ENCODE assay signal across 1 cellular context in the genomic region with DNA sequence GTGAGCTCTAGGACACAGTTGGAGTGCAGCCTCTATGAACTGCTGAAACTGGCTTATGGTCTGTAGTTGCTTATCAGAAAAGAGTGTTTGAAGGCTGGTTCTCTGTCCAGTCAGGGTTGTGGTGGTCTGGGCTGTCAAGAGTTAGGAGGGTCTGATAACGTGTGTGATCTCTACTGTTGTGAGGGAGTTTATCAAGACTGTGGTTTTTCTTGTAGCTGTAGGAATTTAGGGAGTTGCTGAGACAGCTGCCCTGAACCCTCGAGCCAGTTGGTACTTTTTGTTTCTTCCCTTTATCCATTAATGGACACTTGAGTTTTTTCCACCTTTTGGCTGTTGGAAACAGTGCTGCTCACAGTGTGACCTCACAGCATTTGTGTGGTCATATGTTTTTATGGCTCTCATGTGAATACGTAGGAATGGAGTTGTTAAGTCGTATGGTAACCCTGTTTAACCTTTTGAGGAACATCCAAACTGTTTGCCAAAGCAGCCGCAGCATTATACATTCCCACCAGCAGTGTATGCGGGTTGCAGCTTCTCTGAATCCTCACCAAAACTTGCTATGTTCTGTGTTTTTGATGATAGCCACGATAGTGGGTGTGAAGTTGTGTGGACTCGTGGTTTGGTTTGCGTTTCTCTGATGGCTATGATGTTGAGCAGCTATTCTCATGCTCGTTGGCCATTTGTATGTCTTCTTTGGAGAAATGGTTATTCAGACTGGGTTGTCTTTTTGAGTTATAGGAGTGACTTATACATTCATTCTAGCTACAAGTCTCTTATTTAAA.
TF ChIP-seq lines count a peak whose summit lies in the region.

No MANE protein-coding gene starts in this region.

TF ChIP-seq in K562, 482 proteins besides CTCF, POLR2A, EP300 and RAD21 (continued from another document and continues in another):
- TF ChIP-seq SMARCC2 (IDR thresholded peaks at IDR 0.05; ENCODE audit: low read depth) (peak; percentile 61), E2F3 (CRISPR knock-in tag; IDR thresholded peaks at IDR 0.05) (no peak), CSDE1 (IDR thresholded peaks at IDR 0.05) (no peak), PHTF2 (CRISPR knock-in tag; IDR thresholded peaks at IDR 0.05) (no peak), KAT2B (IDR thresholded peaks at IDR 0.05; ENCODE audit: low read depth, low read length) (peak; percentile 42), RAD51 (IDR thresholded peaks at IDR 0.05; ENCODE audit: borderline replicate concordance, low read depth) (no peak; the same call in 1 of the 2 replicates), NRF1 (conservative IDR thresholded peaks at IDR 0.05 in 1 of 2, IDR thresholded peaks at IDR 0.05 in 1 of 2) (no peak; a peak in 1 of 4 replicates), KAT7 (CRISPR knock-in tag; IDR thresholded peaks at IDR 0.05; ENCODE audit: borderline replicate concordance) (no peak), COPS2 (conservative IDR thresholded peaks at IDR 0.05) (no peak), CBX8 (IDR thresholded peaks at IDR 0.05; ENCODE audit: borderline replicate concordance, extremely low read depth, low read depth, low read length, poor library complexity, severe bottlenecking) (no peak), ZNF830 (CRISPR knock-in tag; IDR thresholded peaks at IDR 0.05) (0 out of 2 replicates have a peak, but pooled peaks have one; percentile 31), TAL1 (IDR thresholded peaks at IDR 0.05) (peak; percentile 44; the same call in 1 of the 2 replicates), CTBP1 (IDR thresholded peaks at IDR 0.05; ENCODE audit: borderline replicate concordance) (peak; percentile 44; the same call in 1 of the 2 replicates), ARID2 (IDR thresholded peaks at IDR 0.05) (peak; percentile 75), ZNF431 (CRISPR knock-in tag; IDR thresholded peaks at IDR 0.05) (no peak), YBX1 (IDR thresholded peaks at IDR 0.05) (no peak), ZNF699 (CRISPR knock-in tag; IDR thresholded peaks at IDR 0.05; ENCODE audit: insufficient replicate concordance) (peak; percentile 66), GABPA (tag; conservative IDR thresholded peaks at IDR 0.05; ENCODE audit: low read depth) (peak; percentile 41; the same call in 1 of the 2 replicates), NCOR1 (IDR thresholded peaks at IDR 0.05) (no peak), SMARCA4 (IDR thresholded peaks at IDR 0.05) (peak; percentile 87), ZFP30 (CRISPR knock-in tag; IDR thresholded peaks at IDR 0.05; ENCODE audit: borderline replicate concordance) (no peak), ZNF217 (CRISPR knock-in tag; IDR thresholded peaks at IDR 0.05) (no peak), POLR2AphosphoS2 (IDR thresholded peaks at IDR 0.05; ENCODE audit: low read length) (peak; percentile 54; the same call in 1 of the 2 replicates), MCM7 (IDR thresholded peaks at IDR 0.05) (no peak), ILF3 (IDR thresholded peaks at IDR 0.05; ENCODE audit: borderline replicate concordance) (no peak), MEF2A (IDR thresholded peaks at IDR 0.05; ENCODE audit: control insufficient read depth, low read depth, low read length) (no peak), NFIX (CRISPR knock-in tag; IDR thresholded peaks at IDR 0.05; ENCODE audit: low read depth) (no peak), NCOA2 (IDR thresholded peaks at IDR 0.05; ENCODE audit: partially characterized antibody in 2 of 2) (no peak), RUNX1 (IDR thresholded peaks at IDR 0.05; ENCODE audit: low read depth) (peak; percentile 24; the same call in 1 of the 2 replicates), MTF1 (CRISPR knock-in tag; IDR thresholded peaks at IDR 0.05; ENCODE audit: borderline replicate concordance) (no peak; the same call in 1 of the 2 replicates), CEBPG (CRISPR knock-in tag; IDR thresholded peaks at IDR 0.05) (no peak), CEBPG (tag; conservative IDR thresholded peaks at IDR 0.05 in 1 of 2, IDR thresholded peaks at IDR 0.05 in 1 of 2) (no peak), MEF2D (tag; conservative IDR thresholded peaks at IDR 0.05; ENCODE audit: low read depth) (peak; percentile 50), SMARCB1 (IDR thresholded peaks at IDR 0.05; ENCODE audit: insufficient read length, low read depth) (peak; percentile 98), ZNF253 (CRISPR knock-in tag; conservative IDR thresholded peaks at IDR 0.05) (no peak), GTF2E2 (tag; IDR thresholded peaks at IDR 0.05) (peak; percentile 73; the same call in 1 of the 2 replicates), RBM22 (IDR thresholded peaks at IDR 0.05; ENCODE audit: low read depth, low read length, poor library complexity, severe bottlenecking) (no peak), FOXJ2 (tag; IDR thresholded peaks at IDR 0.05) (no peak), TAF9B (IDR thresholded peaks at IDR 0.05; ENCODE audit: partially characterized antibody) (no peak), SREBF1 (IDR thresholded peaks at IDR 0.05; ENCODE audit: borderline replicate concordance, low read depth, low read length) (no peak), MAFF (IDR thresholded peaks at IDR 0.05; ENCODE audit: low read length) (no peak; the same call in 1 of the 2 replicates), EHMT2 (IDR thresholded peaks at IDR 0.05) (peak; percentile 84), ZNF507 (tag; conservative IDR thresholded peaks at IDR 0.05) (no peak), CREB1 (IDR thresholded peaks at IDR 0.05) (peak; percentile 81), CREB1 (CRISPR knock-in tag; IDR thresholded peaks at IDR 0.05) (no peak), HDGF (IDR thresholded peaks at IDR 0.05) (peak; percentile 92), RFX5 (IDR thresholded peaks at IDR 0.05; ENCODE audit: low read depth, low read length) (no peak), ZNF184 (CRISPR knock-in tag; IDR thresholded peaks at IDR 0.05) (no peak), DACH1 (IDR thresholded peaks at IDR 0.05; ENCODE audit: partially characterized antibody) (no peak), FUS (optimal IDR thresholded peaks at IDR 0.05; ENCODE audit: low read depth, low read length) (no peak), HMG20A (CRISPR knock-in tag; conservative IDR thresholded peaks at IDR 0.05) (no peak)
- TF ChIP-seq, protein P1, sequence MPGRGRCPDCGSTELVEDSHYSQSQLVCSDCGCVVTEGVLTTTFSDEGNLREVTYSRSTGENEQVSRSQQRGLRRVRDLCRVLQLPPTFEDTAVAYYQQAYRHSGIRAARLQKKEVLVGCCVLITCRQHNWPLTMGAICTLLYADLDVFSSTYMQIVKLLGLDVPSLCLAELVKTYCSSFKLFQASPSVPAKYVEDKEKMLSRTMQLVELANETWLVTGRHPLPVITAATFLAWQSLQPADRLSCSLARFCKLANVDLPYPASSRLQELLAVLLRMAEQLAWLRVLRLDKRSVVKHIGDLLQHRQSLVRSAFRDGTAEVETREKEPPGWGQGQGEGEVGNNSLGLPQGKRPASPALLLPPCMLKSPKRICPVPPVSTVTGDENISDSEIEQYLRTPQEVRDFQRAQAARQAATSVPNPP (IDR thresholded peaks at IDR 0.05; ENCODE audit: borderline replicate concordance, insufficient read depth, insufficient read length): no peak
- TF ChIP-seq, protein P2, sequence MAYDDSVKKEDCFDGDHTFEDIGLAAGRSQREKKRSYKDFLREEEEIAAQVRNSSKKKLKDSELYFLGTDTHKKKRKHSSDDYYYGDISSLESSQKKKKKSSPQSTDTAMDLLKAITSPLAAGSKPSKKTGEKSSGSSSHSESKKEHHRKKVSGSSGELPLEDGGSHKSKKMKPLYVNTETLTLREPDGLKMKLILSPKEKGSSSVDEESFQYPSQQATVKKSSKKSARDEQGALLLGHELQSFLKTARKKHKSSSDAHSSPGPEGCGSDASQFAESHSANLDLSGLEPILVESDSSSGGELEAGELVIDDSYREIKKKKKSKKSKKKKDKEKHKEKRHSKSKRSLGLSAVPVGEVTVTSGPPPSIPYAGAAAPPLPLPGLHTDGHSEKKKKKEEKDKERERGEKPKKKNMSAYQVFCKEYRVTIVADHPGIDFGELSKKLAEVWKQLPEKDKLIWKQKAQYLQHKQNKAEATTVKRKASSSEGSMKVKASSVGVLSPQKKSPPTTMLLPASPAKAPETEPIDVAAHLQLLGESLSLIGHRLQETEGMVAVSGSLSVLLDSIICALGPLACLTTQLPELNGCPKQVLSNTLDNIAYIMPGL (CRISPR knock-in tag; IDR thresholded peaks at IDR 0.05): peak; percentile 70; the same call in 1 of the 2 replicates
- TF ChIP-seq, protein P3, sequence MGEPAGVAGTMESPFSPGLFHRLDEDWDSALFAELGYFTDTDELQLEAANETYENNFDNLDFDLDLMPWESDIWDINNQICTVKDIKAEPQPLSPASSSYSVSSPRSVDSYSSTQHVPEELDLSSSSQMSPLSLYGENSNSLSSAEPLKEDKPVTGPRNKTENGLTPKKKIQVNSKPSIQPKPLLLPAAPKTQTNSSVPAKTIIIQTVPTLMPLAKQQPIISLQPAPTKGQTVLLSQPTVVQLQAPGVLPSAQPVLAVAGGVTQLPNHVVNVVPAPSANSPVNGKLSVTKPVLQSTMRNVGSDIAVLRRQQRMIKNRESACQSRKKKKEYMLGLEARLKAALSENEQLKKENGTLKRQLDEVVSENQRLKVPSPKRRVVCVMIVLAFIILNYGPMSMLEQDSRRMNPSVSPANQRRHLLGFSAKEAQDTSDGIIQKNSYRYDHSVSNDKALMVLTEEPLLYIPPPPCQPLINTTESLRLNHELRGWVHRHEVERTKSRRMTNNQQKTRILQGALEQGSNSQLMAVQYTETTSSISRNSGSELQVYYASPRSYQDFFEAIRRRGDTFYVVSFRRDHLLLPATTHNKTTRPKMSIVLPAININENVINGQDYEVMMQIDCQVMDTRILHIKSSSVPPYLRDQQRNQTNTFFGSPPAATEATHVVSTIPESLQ (CRISPR knock-in tag; IDR thresholded peaks at IDR 0.05): no peak
- TF ChIP-seq, protein P4, sequence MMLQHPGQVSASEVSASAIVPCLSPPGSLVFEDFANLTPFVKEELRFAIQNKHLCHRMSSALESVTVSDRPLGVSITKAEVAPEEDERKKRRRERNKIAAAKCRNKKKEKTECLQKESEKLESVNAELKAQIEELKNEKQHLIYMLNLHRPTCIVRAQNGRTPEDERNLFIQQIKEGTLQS (IDR thresholded peaks at IDR 0.05): no peak
- TF ChIP-seq, protein P4 (CRISPR knock-in tag; conservative IDR thresholded peaks at IDR 0.05): peak; percentile 83; the same call in 1 of the 2 replicates
- TF ChIP-seq, protein P5, sequence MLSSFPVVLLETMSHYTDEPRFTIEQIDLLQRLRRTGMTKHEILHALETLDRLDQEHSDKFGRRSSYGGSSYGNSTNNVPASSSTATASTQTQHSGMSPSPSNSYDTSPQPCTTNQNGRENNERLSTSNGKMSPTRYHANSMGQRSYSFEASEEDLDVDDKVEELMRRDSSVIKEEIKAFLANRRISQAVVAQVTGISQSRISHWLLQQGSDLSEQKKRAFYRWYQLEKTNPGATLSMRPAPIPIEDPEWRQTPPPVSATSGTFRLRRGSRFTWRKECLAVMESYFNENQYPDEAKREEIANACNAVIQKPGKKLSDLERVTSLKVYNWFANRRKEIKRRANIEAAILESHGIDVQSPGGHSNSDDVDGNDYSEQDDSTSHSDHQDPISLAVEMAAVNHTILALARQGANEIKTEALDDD (IDR thresholded peaks at IDR 0.05): peak; percentile 91
- TF ChIP-seq, protein P6, sequence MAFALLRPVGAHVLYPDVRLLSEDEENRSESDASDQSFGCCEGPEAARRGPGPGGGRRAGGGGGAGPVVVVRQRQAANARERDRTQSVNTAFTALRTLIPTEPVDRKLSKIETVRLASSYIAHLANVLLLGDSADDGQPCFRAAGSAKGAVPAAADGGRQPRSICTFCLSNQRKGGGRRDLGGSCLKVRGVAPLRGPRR (CRISPR knock-in tag; IDR thresholded peaks at IDR 0.05): peak; percentile 44; the same call in 1 of the 2 replicates
- TF ChIP-seq, protein P7, sequence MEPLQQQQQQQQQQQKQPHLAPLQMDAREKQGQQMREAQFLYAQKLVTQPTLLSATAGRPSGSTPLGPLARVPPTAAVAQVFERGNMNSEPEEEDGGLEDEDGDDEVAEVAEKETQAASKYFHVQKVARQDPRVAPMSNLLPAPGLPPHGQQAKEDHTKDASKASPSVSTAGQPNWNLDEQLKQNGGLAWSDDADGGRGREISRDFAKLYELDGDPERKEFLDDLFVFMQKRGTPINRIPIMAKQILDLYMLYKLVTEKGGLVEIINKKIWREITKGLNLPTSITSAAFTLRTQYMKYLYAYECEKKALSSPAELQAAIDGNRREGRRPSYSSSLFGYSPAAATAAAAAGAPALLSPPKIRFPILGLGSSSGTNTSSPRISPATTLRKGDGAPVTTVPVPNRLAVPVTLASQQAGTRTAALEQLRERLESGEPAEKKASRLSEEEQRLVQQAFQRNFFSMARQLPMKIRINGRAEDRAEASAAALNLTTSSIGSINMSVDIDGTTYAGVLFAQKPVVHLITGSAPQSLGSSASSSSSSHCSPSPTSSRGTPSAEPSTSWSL (CRISPR knock-in tag; IDR thresholded peaks at IDR 0.05; ENCODE audit: borderline replicate concordance): no peak
- TF ChIP-seq, protein P8, sequence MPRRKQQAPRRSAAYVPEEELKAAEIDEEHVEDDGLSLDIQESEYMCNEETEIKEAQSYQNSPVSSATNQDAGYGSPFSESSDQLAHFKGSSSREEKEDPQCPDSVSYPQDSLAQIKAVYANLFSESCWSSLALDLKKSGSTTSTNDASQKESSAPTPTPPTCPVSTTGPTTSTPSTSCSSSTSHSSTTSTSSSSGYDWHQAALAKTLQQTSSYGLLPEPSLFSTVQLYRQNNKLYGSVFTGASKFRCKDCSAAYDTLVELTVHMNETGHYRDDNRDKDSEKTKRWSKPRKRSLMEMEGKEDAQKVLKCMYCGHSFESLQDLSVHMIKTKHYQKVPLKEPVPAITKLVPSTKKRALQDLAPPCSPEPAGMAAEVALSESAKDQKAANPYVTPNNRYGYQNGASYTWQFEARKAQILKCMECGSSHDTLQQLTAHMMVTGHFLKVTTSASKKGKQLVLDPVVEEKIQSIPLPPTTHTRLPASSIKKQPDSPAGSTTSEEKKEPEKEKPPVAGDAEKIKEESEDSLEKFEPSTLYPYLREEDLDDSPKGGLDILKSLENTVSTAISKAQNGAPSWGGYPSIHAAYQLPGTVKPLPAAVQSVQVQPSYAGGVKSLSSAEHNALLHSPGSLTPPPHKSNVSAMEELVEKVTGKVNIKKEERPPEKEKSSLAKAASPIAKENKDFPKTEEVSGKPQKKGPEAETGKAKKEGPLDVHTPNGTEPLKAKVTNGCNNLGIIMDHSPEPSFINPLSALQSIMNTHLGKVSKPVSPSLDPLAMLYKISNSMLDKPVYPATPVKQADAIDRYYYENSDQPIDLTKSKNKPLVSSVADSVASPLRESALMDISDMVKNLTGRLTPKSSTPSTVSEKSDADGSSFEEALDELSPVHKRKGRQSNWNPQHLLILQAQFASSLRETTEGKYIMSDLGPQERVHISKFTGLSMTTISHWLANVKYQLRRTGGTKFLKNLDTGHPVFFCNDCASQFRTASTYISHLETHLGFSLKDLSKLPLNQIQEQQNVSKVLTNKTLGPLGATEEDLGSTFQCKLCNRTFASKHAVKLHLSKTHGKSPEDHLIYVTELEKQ (CRISPR knock-in tag; IDR thresholded peaks at IDR 0.05): no peak
- TF ChIP-seq, protein P9, sequence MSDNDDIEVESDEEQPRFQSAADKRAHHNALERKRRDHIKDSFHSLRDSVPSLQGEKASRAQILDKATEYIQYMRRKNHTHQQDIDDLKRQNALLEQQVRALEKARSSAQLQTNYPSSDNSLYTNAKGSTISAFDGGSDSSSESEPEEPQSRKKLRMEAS (CRISPR knock-in tag; IDR thresholded peaks at IDR 0.05): no peak
